Comparison of ENCODE assay signal across 10 cellular contexts in the genomic region with DNA sequence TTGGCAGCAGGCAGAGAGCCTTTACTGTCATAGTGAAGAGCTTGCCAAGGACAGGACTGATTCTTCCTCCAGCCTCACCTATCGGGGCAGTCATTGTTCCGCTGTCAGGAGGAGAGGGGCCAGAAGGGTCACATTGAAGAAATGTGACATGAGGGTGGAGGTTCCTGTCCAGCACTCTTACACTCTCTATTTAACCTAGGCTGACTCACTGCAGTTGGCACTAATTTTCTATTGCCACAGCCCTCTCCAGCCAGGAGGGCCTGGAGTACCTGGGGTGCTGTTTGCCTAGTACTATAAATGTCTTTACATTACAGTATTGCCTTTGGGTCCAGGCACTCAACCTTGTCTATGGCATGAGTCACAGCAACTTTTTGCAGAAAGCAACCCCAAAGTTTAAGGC. TPM values are rescaled to one million over a fixed set of nuclear protein-coding genes. Genes with fewer than 3 reads are reported as not detected.
A peak's percentile ranks its signal among the peaks of the same experiment; 100 is the strongest.
DNase-seq lines count a peak whose midpoint lies in the region; ATAC-seq and TF ChIP-seq lines count a peak whose summit lies in the region.
"Not testable (repeated sequence)": the region's sequence is repeated elsewhere in the genome, so short reads cannot be mapped to it uniquely, and the experiment has no call there.
"Had no signal": no experiment of that assay in that cellular context is flagged by ENCODE, and none has a peak within 500 bp of the region (broad histone marks: within the 10 kb centered on the region; RNA-seq: fewer than 3 reads in every experiment).

No MANE protein-coding gene starts in this region.

- peak; percentile 45 for DNase-seq in NCI-H69 (lab: John Stamatoyannopoulos, UW)
- DNase-seq in breast epithelium (ENCODE audit: low spot score in 2 of 2); left ventricle myocardium superior; osteoblast (ENCODE audit: insufficient read length, low spot score, missing footprints); tibial nerve (ENCODE audit: low spot score in 2 of 2): not testable (repeated sequence)
- peak in 1 of 3 donors; percentile 40 for DNase-seq in right lobe of liver

- not testable (repeated sequence) for H3K4me2 ChIP-seq in osteoblast (ENCODE audit: insufficient read depth, low read length)

- not testable (repeated sequence) for TF ChIP-seq CTCF in breast epithelium (IDR thresholded peaks at IDR 0.05); gastroesophageal sphincter (IDR thresholded peaks at IDR 0.05); right lobe of liver (IDR thresholded peaks at IDR 0.05); osteoblast (IDR thresholded peaks at IDR 0.05; ENCODE audit: extremely low read depth, low read depth, low read length); tibial nerve (IDR thresholded peaks at IDR 0.05)

- not testable (repeated sequence) for H3K9me3 ChIP-seq in breast epithelium; gastroesophageal sphincter; right lobe of liver; osteoblast (ENCODE audit: low read depth, low read length); tibial nerve

- not testable (repeated sequence) for H3K36me3 ChIP-seq in breast epithelium
- H3K36me3 ChIP-seq in gastroesophageal sphincter (peaks cover 11 to 67% of the 10 kb centered on the region in 2 donors), right lobe of liver (peaks cover 0 to 24% (median 7%) of the 10 kb centered on the region in 4 donors), osteoblast (ENCODE audit: insufficient read depth, low read length) (peaks cover 72% of the 10 kb centered on the region), tibial nerve (peaks cover 0 to 55% (median 7%) of the 10 kb centered on the region in 3 donors)

- not testable (repeated sequence) for H4K20me1 ChIP-seq in osteoblast (ENCODE audit: insufficient read depth, low read length)

- not testable (repeated sequence) for H3K4me3 ChIP-seq in breast epithelium; gastroesophageal sphincter; right lobe of liver; osteoblast (ENCODE audit: insufficient read depth, low read length); tibial nerve

- WGBS in gastroesophageal sphincter (ENCODE audit: low coverage in 1 of 2), 2 donors, result no CpG with 5 or more reads among the region's 2 CpGs
- WGBS in right lobe of liver (ENCODE audit: insufficient coverage, low coverage, low lambda C conversion rate, missing lambda C conversion rate), result no CpG with 5 or more reads among the region's 2 CpGs
- 80 to 93% methylated on average over 2 of the region's 2 CpGs for WGBS in tibial nerve, 2 donors

- H3K79me2 ChIP-seq in osteoblast (ENCODE audit: insufficient read depth, low read length), result peaks cover 54% of the 10 kb centered on the region

- not testable (repeated sequence) for H2AFZ ChIP-seq in osteoblast (ENCODE audit: low read length)

- not testable (repeated sequence) for H3K27me3 ChIP-seq in breast epithelium; gastroesophageal sphincter; right lobe of liver; osteoblast (ENCODE audit: insufficient read depth, low read length); tibial nerve

- peak overlapping the region; percentile 88 to 89 for H3K27ac ChIP-seq in breast epithelium
- peak overlapping the region in 2 of 4 donors; percentile 34 to 79 for H3K27ac ChIP-seq in gastroesophageal sphincter
- H3K27ac ChIP-seq in right lobe of liver, result peak overlapping the region in 2 of 3 donors; percentile 67 to 75
- peak overlapping the region; percentile 11 for H3K27ac ChIP-seq in osteoblast (ENCODE audit: low read depth, low read length)
- H3K27ac ChIP-seq in tibial nerve, result peak overlapping the region; percentile 22 to 88 (median 72)

- not testable (repeated sequence) for TF ChIP-seq EP300 in gastroesophageal sphincter (IDR thresholded peaks at IDR 0.05)
- peak in 1 of 2 donors; percentile 16 for TF ChIP-seq EP300 in tibial nerve (IDR thresholded peaks at IDR 0.05)

- intact Hi-C loops in breast epithelium (cut with DNase I; ENCODE audit: low total_unique reads); left ventricle myocardium superior (cut with micrococcal nuclease); right lobe of liver (cut with DNase I): not testable (repeated sequence)

- peaks cover 3 to 23% of the 10 kb centered on the region in 2 donors for H3K4me1 ChIP-seq in breast epithelium
- peaks cover 0 to 55% (median 5%) of the 10 kb centered on the region in 3 donors for H3K4me1 ChIP-seq in gastroesophageal sphincter
- H3K4me1 ChIP-seq in right lobe of liver, result peaks cover 0 to 66% (median 5%) of the 10 kb centered on the region in 4 donors
- peaks cover 26% of the 10 kb centered on the region for H3K4me1 ChIP-seq in osteoblast (ENCODE audit: insufficient read depth, low read length)
- H3K4me1 ChIP-seq in tibial nerve, result peaks cover 6 to 85% (median 39%) of the 10 kb centered on the region in 4 donors

- ATAC-seq in gastroesophageal sphincter, result peak; percentile 29
- peak; percentile 67 for ATAC-seq in left ventricle myocardium superior
- ATAC-seq in right lobe of liver, result peak; percentile 47 to 78 (median 69)

- not testable (repeated sequence) for TF ChIP-seq POLR2A in breast epithelium (IDR thresholded peaks at IDR 0.05); gastroesophageal sphincter (IDR thresholded peaks at IDR 0.05); right lobe of liver (IDR thresholded peaks at IDR 0.05); tibial nerve (IDR thresholded peaks at IDR 0.05)

RNA-seq across cellular contexts. Expression of gene C11orf91, which starts 7.2 kb away (rescaled TPM):
- total RNA-seq in breast epithelium, result not detected
- total RNA-seq in gastroesophageal sphincter, result not detected
- not detected for total RNA-seq in left ventricle myocardium superior
- not detected for total RNA-seq in right lobe of liver
- total RNA-seq in osteoblast, result not detected in 2 replicates
- not detected for total RNA-seq in tibial nerve
- total RNA-seq: G401, H1, Peyer's patch had no signal

RNA-seq across cellular contexts. Expression of gene CD59, which starts 28.4 kb away (rescaled TPM):
- 100 to 1,000 TPM; 296 to 563 (median 375) TPM for total RNA-seq in breast epithelium
- total RNA-seq in gastroesophageal sphincter, result 100 to 1,000 TPM; 252 to 647 (median 432) TPM
- 814 TPM for total RNA-seq in left ventricle myocardium superior
- total RNA-seq in right lobe of liver, result 100 to 1,000 TPM; 145 to 314 (median 197) TPM
- 345 and 377 TPM in 2 replicates for total RNA-seq in osteoblast
- total RNA-seq in tibial nerve, result 100 to 1,000 TPM; 190 to 448 (median 302) TPM
